In genomic region chr4:5746829-5747745, GRCh38 we compare ENCODE assay signal across 11 cellular contexts. TPM values are rescaled to one million over a fixed set of nuclear protein-coding genes. Genes with fewer than 3 reads are reported as not detected.
A peak's percentile ranks its signal among the peaks of the same experiment; 100 is the strongest.
DNase-seq lines count a peak whose midpoint lies in the region; ATAC-seq and TF ChIP-seq lines count a peak whose summit lies in the region.
"Had no signal": no experiment of that assay in that cellular context is flagged by ENCODE, and none has a peak within 500 bp of the region (broad histone marks: within the 10 kb centered on the region; RNA-seq: fewer than 3 reads in every experiment).

No MANE protein-coding gene starts in this region.

- peaks cover 7 to 57% of the 10 kb centered on the region in 2 experiments; a peak in 3 of 4 replicates for H3K79me1 ChIP-seq in IMR-90 (ENCODE audit: low read depth in 1 of 2, low read length in 2 of 2)

- H3K4ac ChIP-seq in IMR-90 (ENCODE audit: low read depth, low read length), result peak overlapping the region; percentile 62

- in situ Hi-C loops in IMR-90 (cut with MboI; ENCODE audit: low sequenced_read_pairs), result no loop called here

- no peak for TF ChIP-seq POLR2A in IMR-90 (IDR thresholded peaks at IDR 0.05; ENCODE audit: low read depth, low read length)
- TF ChIP-seq POLR2A in thyroid gland (IDR thresholded peaks at IDR 0.05), result no peak

- no peaks in the 10 kb centered on the region for H3K79me2 ChIP-seq in Karpas-422 (ENCODE audit: low read length)

- H3K9me3 Mint-ChIP-seq in chondrocyte (ENCODE audit: low read depth), result no peaks in the 10 kb centered on the region

- H2BK120ac ChIP-seq in IMR-90 (ENCODE audit: low read depth, low read length), result peak overlapping the region; percentile 85

- H3K4me3 Mint-ChIP-seq in chondrocyte (ENCODE audit: unreplicated experiment), result no peak overlapping the region

- no TSS peak for BruUV-seq in IMR-90 (replicated peaks; lab: Mats Ljungman, UMichigan)

- H3K18ac ChIP-seq in IMR-90 (ENCODE audit: low read depth, low read length), result peak overlapping the region; percentile 82

- H3K36me3 Mint-ChIP-seq in chondrocyte (ENCODE audit: low read depth), result peaks cover 23% of the 10 kb centered on the region

- H3K23ac ChIP-seq in IMR-90 (ENCODE audit: low read depth, low read length), result peak overlapping the region; percentile 73

- CTCF ChIA-PET in IMR-90 (lab: Yijun Ruan, JAX), result no interaction called here

- peak overlapping the region; percentile 76 for H3K14ac ChIP-seq in IMR-90 (replicated peaks; ENCODE audit: low read depth, low read length)

- H3K9ac ChIP-seq in IMR-90 (ENCODE audit: low read depth, low read length) (0 out of 2 replicates have a peak overlapping the region, but pooled peaks have one; percentile 14), Karpas-422 (ENCODE audit: low read length) (no peak overlapping the region)

- TF ChIP-seq CTCF in IMR-90 (conservative IDR thresholded peaks at IDR 0.05; ENCODE audit: low read depth, low read length), result no peak
- no peak for TF ChIP-seq CTCF in chondrocyte (IDR thresholded peaks at IDR 0.05)
- no peak for TF ChIP-seq CTCF in thyroid gland (IDR thresholded peaks at IDR 0.05)

- TF ChIP-seq RAD21 in IMR-90 (IDR thresholded peaks at IDR 0.05; ENCODE audit: low read length), result no peak

- H4K8ac ChIP-seq in IMR-90 (ENCODE audit: low read depth in 2 of 2, low read length in 2 of 2), result peak overlapping the region; percentile 6 to 42; a peak in 3 of 4 replicates

- H4K20me1 ChIP-seq in IMR-90 (ENCODE audit: insufficient read depth, low read length) (peaks cover 12% of the 10 kb centered on the region), Karpas-422 (ENCODE audit: insufficient read depth, low read depth, low read length) (no peaks in the 10 kb centered on the region)

- peak overlapping the region; percentile 86 for H2BK20ac ChIP-seq in IMR-90 (ENCODE audit: low read depth, low read length)

- ATAC-seq in IMR-90 (ENCODE audit: low read depth) (peak; percentile 12), HG03039 (IDR thresholded peaks at IDR 0.05; ENCODE audit: unreplicated experiment) (no peak)

- H2AK9ac ChIP-seq in IMR-90 (replicated peaks; ENCODE audit: low read depth, low read length, poor library complexity), result peak overlapping the region; percentile 87

- peak overlapping the region; percentile 37 for H3K56ac ChIP-seq in IMR-90 (ENCODE audit: extremely low read depth, insufficient read depth, low read length)

- H2AFZ ChIP-seq in IMR-90 (replicated peaks; ENCODE audit: low read length, poor library complexity) (peak overlapping the region; percentile 33), Karpas-422 (ENCODE audit: low read length) (no peak overlapping the region)

- POLR2A ChIA-PET in IMR-90 (lab: Charles Lee; ENCODE audit: unreplicated experiment), result interaction anchor here (1.1 kb wide), 1 partner anchor 39 kb away, joined by 3 read pairs; no protein-coding TSS in a partner anchor

- peak overlapping the region; percentile 87 for H2BK5ac ChIP-seq in IMR-90 (ENCODE audit: low read depth, low read length, poor library complexity, severe bottlenecking)

- dilution Hi-C loops in IMR-90 (cut with HindIII; ENCODE audit: low sequenced_read_pairs, unreplicated experiment), result no loop called here

- peaks cover 51% of the 10 kb centered on the region for H3K9me1 ChIP-seq in IMR-90 (ENCODE audit: insufficient read depth, low read length)

- peak overlapping the region; percentile 82 for H4K91ac ChIP-seq in IMR-90 (ENCODE audit: insufficient read depth, low read depth, low read length)

- no peaks in the 10 kb centered on the region for H3K9me3 ChIP-seq in IMR-90 (ENCODE audit: control insufficient read depth, insufficient read depth, low read length)
- H3K9me3 ChIP-seq in thyroid gland, result no peaks in the 10 kb centered on the region
- no peaks in the 10 kb centered on the region for H3K9me3 ChIP-seq in Karpas-422 (ENCODE audit: low read length)
- H3K9me3 ChIP-seq: suprapubic skin had no signal

- peaks cover 36% of the 10 kb centered on the region for H3K4me1 ChIP-seq in IMR-90 (ENCODE audit: control insufficient read depth, insufficient read depth, low read length)
- H3K4me1 ChIP-seq in thyroid gland, result peaks cover 10 to 11% of the 10 kb centered on the region in 2 donors
- no peaks in the 10 kb centered on the region for H3K4me1 ChIP-seq in Karpas-422 (ENCODE audit: low read length)
- H3K4me1 ChIP-seq: suprapubic skin had no signal

- intact Hi-C loops in IMR-90 (cut with micrococcal nuclease), result loop anchor here (5.0 kb wide), 1 partner anchor 45 kb away; no protein-coding TSS in a partner anchor
- intact Hi-C loops in thyroid gland (cut with DNase I), result no loop called here

- H3K27me3 Mint-ChIP-seq in chondrocyte (ENCODE audit: low read depth), result no peaks in the 10 kb centered on the region

- H3K36me3 ChIP-seq in IMR-90 (ENCODE audit: control insufficient read depth, insufficient read depth, low read length), result peaks cover 48% of the 10 kb centered on the region
- peaks cover 3 to 15% of the 10 kb centered on the region in 2 donors for H3K36me3 ChIP-seq in thyroid gland
- H3K36me3 ChIP-seq in Karpas-422 (ENCODE audit: insufficient read depth, low read length), result no peaks in the 10 kb centered on the region

- peaks cover 63% of the 10 kb centered on the region for H3K4me1 Mint-ChIP-seq in chondrocyte (ENCODE audit: low read depth)

- H3K27ac ChIP-seq in IMR-90 (ENCODE audit: insufficient read depth, low read length) (peak overlapping the region; percentile 67), thyroid gland (peak overlapping the region in 2 of 3 donors; percentile 2 to 30), Karpas-422 (ENCODE audit: low read length) (no peak overlapping the region)
- H3K27ac ChIP-seq: suprapubic skin had no signal

- H2BK15ac ChIP-seq in IMR-90 (ENCODE audit: low read depth, low read length), result peak overlapping the region; percentile 33; the same call in 2 of the 3 replicates

- H3K4me3 ChIP-seq in IMR-90 (ENCODE audit: insufficient read depth, low read depth, low read length) (no peak overlapping the region), thyroid gland (replicated peaks in 1 of 3) (no peak overlapping the region), Karpas-422 (ENCODE audit: low read length) (no peak overlapping the region)
- H3K4me3 ChIP-seq: suprapubic skin had no signal

- no peaks in the 10 kb centered on the region for H3K27me3 ChIP-seq in IMR-90 (ENCODE audit: control insufficient read depth, insufficient read depth, low read length)
- H3K27me3 ChIP-seq in thyroid gland, result no peaks in the 10 kb centered on the region
- no peaks in the 10 kb centered on the region for H3K27me3 ChIP-seq in Karpas-422 (ENCODE audit: low read length)
- H3K27me3 ChIP-seq: suprapubic skin had no signal

- H3K27ac Mint-ChIP-seq in chondrocyte (ENCODE audit: unreplicated experiment), result peak overlapping the region; percentile 93

- no peaks in the 10 kb centered on the region for H3K9me2 ChIP-seq in Karpas-422 (replicated peaks; ENCODE audit: insufficient read depth, low read length)

- H3K4me2 ChIP-seq in IMR-90 (ENCODE audit: low read depth, low read length) (peak overlapping the region; percentile 19), Karpas-422 (ENCODE audit: low read depth, low read length, poor library complexity, severe bottlenecking) (no peak overlapping the region)

- DNase-seq in IMR-90 (peak; percentile 82), chondrocyte (ENCODE audit: low spot score) (no peak), hepatic stellate cell (ENCODE audit: low spot score) (peak; percentile 67), thyroid gland (no peak), NCI-H2227 treated with DMSO at 0.1 percent for 48 hours (lab: John Stamatoyannopoulos, UW) (no peak), Karpas-422 (no peak)
- DNase-seq: activated CD4-positive, CD25-positive, alpha-beta regulatory T cell; DMS53; NCI-H2029 had no signal

- peak overlapping the region; percentile 51 for H4K5ac ChIP-seq in IMR-90 (ENCODE audit: low read depth, low read length)

- peak overlapping the region; percentile 98 for H2AK5ac ChIP-seq in IMR-90 (ENCODE audit: low read depth, low read length)

- whole genome bisulfite sequencing in IMR-90 (ENCODE audit: extremely low coverage in 2 of 2, insufficient read length in 1 of 2), 2 experiments, result 89% methylated on average over 3 of the region's 12 CpGs; no CpG with 5 or more reads in 1 of the 2 experiments
- WGBS in thyroid gland, 2 donors, result 80 to 84% methylated on average over 12 of the region's 12 CpGs

TF ChIP-seq in IMR-90, 13 proteins besides CTCF, POLR2A, EP300 and RAD21 (continues in another document):
- no peak for TF ChIP-seq CEBPB (IDR thresholded peaks at IDR 0.05; ENCODE audit: low read depth, low read length)
- no peak for TF ChIP-seq BHLHE40 (IDR thresholded peaks at IDR 0.05; ENCODE audit: low read depth, low read length)
- peak; percentile 18; the same call in 1 of the 2 replicates for TF ChIP-seq NFE2L2 (IDR thresholded peaks at IDR 0.05; ENCODE audit: low read depth, low read length)
- peak; percentile 71 for TF ChIP-seq FOS (IDR thresholded peaks at IDR 0.05; ENCODE audit: low read depth, low read length)
- no peak for TF ChIP-seq MAFK (IDR thresholded peaks at IDR 0.05; ENCODE audit: low read depth, low read length)
- TF ChIP-seq SMC3 (IDR thresholded peaks at IDR 0.05; ENCODE audit: low read depth, low read length), result no peak
- no peak for TF ChIP-seq RCOR1 (IDR thresholded peaks at IDR 0.05; ENCODE audit: insufficient replicate concordance, low read length)
- TF ChIP-seq, protein P1, sequence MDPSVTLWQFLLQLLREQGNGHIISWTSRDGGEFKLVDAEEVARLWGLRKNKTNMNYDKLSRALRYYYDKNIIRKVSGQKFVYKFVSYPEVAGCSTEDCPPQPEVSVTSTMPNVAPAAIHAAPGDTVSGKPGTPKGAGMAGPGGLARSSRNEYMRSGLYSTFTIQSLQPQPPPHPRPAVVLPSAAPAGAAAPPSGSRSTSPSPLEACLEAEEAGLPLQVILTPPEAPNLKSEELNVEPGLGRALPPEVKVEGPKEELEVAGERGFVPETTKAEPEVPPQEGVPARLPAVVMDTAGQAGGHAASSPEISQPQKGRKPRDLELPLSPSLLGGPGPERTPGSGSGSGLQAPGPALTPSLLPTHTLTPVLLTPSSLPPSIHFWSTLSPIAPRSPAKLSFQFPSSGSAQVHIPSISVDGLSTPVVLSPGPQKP (IDR thresholded peaks at IDR 0.05; ENCODE audit: borderline replicate concordance, low read depth, low read length), result no peak

RNA-seq across cellular contexts. Expression of gene EVC, which starts 36.1 kb away (rescaled TPM):
- total RNA-seq in IMR-90 (2012; rRNA removed) (15.3 and 16.8 TPM in 2 replicates), chondrocyte (37.6 to 40.0 TPM (median 39.8 TPM) in 3 replicates), thyroid gland (10 to 100 TPM; 21.4 to 43.6 (median 38.6) TPM)
- polyA plus RNA-seq in IMR-90 (2012; rRNA removed), result 18.8 and 18.9 TPM in 2 replicates
- 9.8 and 15.9 TPM in 2 replicates for polyA plus RNA-seq in IMR-90 (2012; cell fraction: cytosol; rRNA removed)
- polyA plus RNA-seq in IMR-90 (2012; cell fraction: nucleus; rRNA removed; ENCODE audit: low replicate concordance), result 29.5 and 41.2 TPM in 2 replicates
- total RNA-seq in Karpas-422 (2014; rRNA removed; shearing (Covaris generic); ENCODE audit: low replicate concordance), result not detected in 2 replicates

RNA-seq across cellular contexts. Expression of gene EVC2, which starts 38.7 kb away (rescaled TPM):
- total RNA-seq in IMR-90 (2012; rRNA removed) (5.8 and 5.9 TPM in 2 replicates), chondrocyte (2.8 to 5.5 TPM (median 5.5 TPM) in 3 replicates), thyroid gland (10 to 100 TPM; 15.7 to 24.5 (median 17.2) TPM)
- 2.4 and 2.7 TPM in 2 replicates for polyA plus RNA-seq in IMR-90 (2012; rRNA removed)
- 1.5 and 1.9 TPM in 2 replicates for polyA plus RNA-seq in IMR-90 (2012; cell fraction: cytosol; rRNA removed)
- polyA plus RNA-seq in IMR-90 (2012; cell fraction: nucleus; rRNA removed; ENCODE audit: low replicate concordance), result 6.1 and 7.2 TPM in 2 replicates
- total RNA-seq in Karpas-422 (2014; rRNA removed; shearing (Covaris generic); ENCODE audit: low replicate concordance), result 0.15 and 0.36 TPM in 2 replicates

Comparison
In these comparisons a context has a peak if more than half of its experiments do, and no peak if none do; other contexts are left out.
1. DNase-seq: peak in IMR-90 (single experiment) and hepatic stellate cell (single experiment); none in chondrocyte (single experiment), thyroid gland (0 of 2), NCI-H2227 treated with DMSO at 0.1 percent for 48 hours (single experiment) and Karpas-422 (single experiment).
2. RNA of gene EVC, which starts 36.1 kb away (total RNA-seq): 37.6 to 40.0 TPM in chondrocyte, 21.4 to 43.6 TPM in thyroid gland and 15.3 to 16.8 TPM in IMR-90; not detected in Karpas-422; every median in the first group is over 10 times any median in the second.